ENCODE assay signal across 8 cellular contexts in genomic region chr12:6167327-6168280, GRCh38. TPM values are rescaled to one million over a fixed set of nuclear protein-coding genes. Genes with fewer than 3 reads are reported as not detected.
DNase-seq lines count a peak whose midpoint lies in the region; ATAC-seq and TF ChIP-seq lines count a peak whose summit lies in the region.

No MANE protein-coding gene starts in this region.

- H3F3A ChIP-seq in DOHH2 (ENCODE audit: control insufficient read depth, insufficient read depth): no peaks in the 10 kb centered on the region

- H3K9ac ChIP-seq in fibroblast of lung (ENCODE audit: insufficient read depth, low read length): peak overlapping the region; percentile 58

- H3K27ac ChIP-seq in DOHH2 (ENCODE audit: low read depth, low read length) (no peak overlapping the region), fibroblast of lung (ENCODE audit: insufficient read depth, low read length) (peak overlapping the region; percentile 98), vagina (peak overlapping the region; percentile 91)

- H3K9me3 Mint-ChIP-seq in progenitor cell of endocrine pancreas (ENCODE audit: low read depth): no peaks in the 10 kb centered on the region

- H4K20me1 ChIP-seq in DOHH2 (ENCODE audit: control insufficient read depth, insufficient read depth, low read depth, low read length) (no peaks in the 10 kb centered on the region), fibroblast of lung (ENCODE audit: control insufficient read depth, extremely low read depth, insufficient read depth, low read length) (no peaks in the 10 kb centered on the region)

- peak overlapping the region; percentile 7 for H3K27ac Mint-ChIP-seq in progenitor cell of endocrine pancreas

- TF ChIP-seq POLR2A in vagina (IDR thresholded peaks at IDR 0.05): peak in 1 of 2 donors; percentile 17

- H3K4me2 ChIP-seq in DOHH2 (ENCODE audit: low read length): peak overlapping the region; percentile 4
- H3K4me2 ChIP-seq in fibroblast of lung (ENCODE audit: extremely low read depth, insufficient read depth, low read length): peak overlapping the region; percentile 76

- peak overlapping the region; percentile 30 for H2AFZ ChIP-seq in fibroblast of lung (ENCODE audit: low read length)

- no peaks in the 10 kb centered on the region for H3K9me2 ChIP-seq in DOHH2 (replicated peaks; ENCODE audit: control insufficient read depth, low read length)

- H3K4me1 ChIP-seq in DOHH2 (ENCODE audit: control insufficient read depth, low read length) (peaks cover 15% of the 10 kb centered on the region), fibroblast of lung (ENCODE audit: control insufficient read depth, extremely low read depth, insufficient read depth, low read length) (peaks cover 20% of the 10 kb centered on the region), vagina (peaks cover 13% of the 10 kb centered on the region)

- H3K4me3 ChIP-seq in DOHH2 (ENCODE audit: low read length): no peak overlapping the region
- H3K4me3 ChIP-seq in fibroblast of lung (replicated peaks in 1 of 4; ENCODE audit: control extremely low read depth in 1 of 4, insufficient read depth in 1 of 4, low read depth in 3 of 4, low read length in 4 of 4): no peak overlapping the region
- H3K4me3 ChIP-seq in vagina: no peak overlapping the region

- TF ChIP-seq CTCF in DOHH2 (IDR thresholded peaks at IDR 0.05; ENCODE audit: low read depth, low read length, poor library complexity, severe bottlenecking) (no peak), fibroblast of lung (conservative IDR thresholded peaks at IDR 0.05 in 1 of 2, IDR thresholded peaks at IDR 0.05 in 1 of 2; ENCODE audit: low read depth in 1 of 2, low read length in 2 of 2) (no peak), progenitor cell of endocrine pancreas (IDR thresholded peaks at IDR 0.05; ENCODE audit: unreplicated experiment) (no peak), vagina (IDR thresholded peaks at IDR 0.05) (no peak)

- H3K36me3 ChIP-seq in DOHH2 (ENCODE audit: control insufficient read depth, low read length): no peaks in the 10 kb centered on the region
- no peaks in the 10 kb centered on the region for H3K36me3 ChIP-seq in fibroblast of lung (ENCODE audit: control insufficient read depth, insufficient read depth, low read length)
- H3K36me3 ChIP-seq in vagina: no peaks in the 10 kb centered on the region

- H3K4me3 Mint-ChIP-seq in progenitor cell of endocrine pancreas (ENCODE audit: low read depth): no peak overlapping the region

- H3K27me3 ChIP-seq in DOHH2 (ENCODE audit: control insufficient read depth, low read length): peaks cover 6% of the 10 kb centered on the region; the same call in 1 of the 2 replicates
- no peaks in the 10 kb centered on the region for H3K27me3 ChIP-seq in fibroblast of lung (ENCODE audit: control insufficient read depth, insufficient read depth, low read length)
- H3K27me3 ChIP-seq in vagina: no peaks in the 10 kb centered on the region

- H3K36me3 Mint-ChIP-seq in progenitor cell of endocrine pancreas (ENCODE audit: insufficient read depth): no peaks in the 10 kb centered on the region

- intact Hi-C loops in vagina (cut with DNase I): no loop called here

- H3K27me3 Mint-ChIP-seq in progenitor cell of endocrine pancreas: peaks cover 3% of the 10 kb centered on the region

- peak; percentile 87 for ATAC-seq in GM21723 (IDR thresholded peaks at IDR 0.05; ENCODE audit: unreplicated experiment)

- H3K9me3 ChIP-seq in DOHH2 (ENCODE audit: control insufficient read depth, insufficient read depth, low read length): no peaks in the 10 kb centered on the region
- no peaks in the 10 kb centered on the region for H3K9me3 ChIP-seq in fibroblast of lung (ENCODE audit: control insufficient read depth, insufficient read depth, low read depth, low read length)
- H3K9me3 ChIP-seq in vagina: no peaks in the 10 kb centered on the region

- no peaks in the 10 kb centered on the region for H3K79me2 ChIP-seq in DOHH2 (ENCODE audit: control insufficient read depth, low read length)
- no peaks in the 10 kb centered on the region for H3K79me2 ChIP-seq in fibroblast of lung (ENCODE audit: control insufficient read depth, insufficient read depth, low read length)

- H3K4me1 Mint-ChIP-seq in progenitor cell of endocrine pancreas (ENCODE audit: low read depth): no peaks in the 10 kb centered on the region

- DNase-seq in M059J (ENCODE audit: low read depth) (peak; percentile 98), fibroblast of lung (ENCODE audit: low read depth in 2 of 2) (peak; percentile 94 to 98), progenitor cell of endocrine pancreas (ENCODE audit: low spot score, unreplicated experiment) (no peak), vagina (ENCODE audit: extremely low spot score in 2 of 2) (no peak), NCI-H748 (lab: John Stamatoyannopoulos, UW; ENCODE audit: unreplicated experiment) (no peak)
- DNase-seq in activated CD8-positive, alpha-beta memory T cell treated with anti-CD3 and anti-CD28 coated beads, Interleukin-2, amount 50 U/mL, for 1 hour (ENCODE audit: extremely low read depth): peak; percentile 37

RNA-seq across cellular contexts. Expression of gene CD9, which starts 32.6 kb away (rescaled TPM):
- total RNA-seq in M059J (2014; rRNA removed; shearing (Covaris generic)): 72.4 and 86.2 TPM in 2 replicates
- total RNA-seq in fibroblast of lung (266 and 856 TPM in 2 replicates), progenitor cell of endocrine pancreas (6.0 and 10.8 TPM in 2 replicates), vagina (366 TPM)
- polyA plus RNA-seq in fibroblast of lung: 520 and 1,081 TPM in 2 replicates
- 290 and 636 TPM in 2 replicates for polyA plus RNA-seq in fibroblast of lung (2012)
- 150 and 262 TPM in 2 replicates for polyA minus RNA-seq in fibroblast of lung (ENCODE audit: low replicate concordance)

RNA-seq across cellular contexts. Expression of gene VWF, which starts 43.1 kb away (rescaled TPM):
- total RNA-seq in M059J (2014; rRNA removed; shearing (Covaris generic)): 0.05 TPM in 1 of 2 replicates, not detected in the other
- total RNA-seq in fibroblast of lung (0.26 and 1.7 TPM in 2 replicates), progenitor cell of endocrine pancreas (0.10 and 0.22 TPM in 2 replicates), vagina (334 TPM)
- 0.15 and 0.21 TPM in 2 replicates for polyA plus RNA-seq in fibroblast of lung
- polyA plus RNA-seq in fibroblast of lung (2012): 0.19 and 0.43 TPM in 2 replicates
- polyA minus RNA-seq in fibroblast of lung (ENCODE audit: low replicate concordance): 1.2 and 2.6 TPM in 2 replicates

Comparison
In these comparisons a context has a peak if more than half of its experiments do, and no peak if none do; other contexts are left out.
1. DNase-seq: peak in M059J (single experiment), activated CD8-positive, alpha-beta memory T cell treated with anti-CD3 and anti-CD28 coated beads, Interleukin-2, amount 50 U/mL, for 1 hour (single experiment) and fibroblast of lung (2 of 2); none in progenitor cell of endocrine pancreas (single experiment), vagina (0 of 2) and NCI-H748 (single experiment).
2. RNA of gene VWF, which starts 43.1 kb away (total RNA-seq): 334 TPM in vagina (single experiment); 0.26 to 1.7 TPM in fibroblast of lung, 0.10 to 0.22 TPM in progenitor cell of endocrine pancreas and 0.05 TPM in M059J; every median in the first group is over 100 times any median in the second.